ENCODE assay signal across 1 cellular context in genomic region chr14:73996731-73997107, GRCh38.
TF ChIP-seq lines count a peak whose summit lies in the region.

No MANE protein-coding gene starts in this region.

TF ChIP-seq in HepG2, 621 proteins besides CTCF, POLR2A, EP300 and RAD21 (continued from another document and continues in another):
- TF ChIP-seq, protein P1, sequence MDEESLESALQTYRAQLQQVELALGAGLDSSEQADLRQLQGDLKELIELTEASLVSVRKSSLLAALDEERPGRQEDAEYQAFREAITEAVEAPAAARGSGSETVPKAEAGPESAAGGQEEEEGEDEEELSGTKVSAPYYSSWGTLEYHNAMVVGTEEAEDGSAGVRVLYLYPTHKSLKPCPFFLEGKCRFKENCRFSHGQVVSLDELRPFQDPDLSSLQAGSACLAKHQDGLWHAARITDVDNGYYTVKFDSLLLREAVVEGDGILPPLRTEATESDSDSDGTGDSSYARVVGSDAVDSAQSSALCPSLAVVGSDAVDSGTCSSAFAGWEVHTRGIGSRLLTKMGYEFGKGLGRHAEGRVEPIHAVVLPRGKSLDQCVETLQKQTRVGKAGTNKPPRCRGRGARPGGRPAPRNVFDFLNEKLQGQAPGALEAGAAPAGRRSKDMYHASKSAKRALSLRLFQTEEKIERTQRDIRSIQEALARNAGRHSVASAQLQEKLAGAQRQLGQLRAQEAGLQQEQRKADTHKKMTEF (CRISPR knock-in tag; IDR thresholded peaks at IDR 0.05): peak; percentile 29; the same call in 1 of the 2 replicates
- no peak; the same call in 1 of the 2 replicates for TF ChIP-seq ZNF639 (CRISPR knock-in tag; conservative IDR thresholded peaks at IDR 0.05)
- TF ChIP-seq ZFP36L2 (CRISPR knock-in tag; IDR thresholded peaks at IDR 0.05): no peak
- TF ChIP-seq RFXAP (CRISPR knock-in tag; IDR thresholded peaks at IDR 0.05; ENCODE audit: borderline replicate concordance): no peak
- peak; percentile 68; the same call in 1 of the 2 replicates for TF ChIP-seq SKIL (CRISPR knock-in tag; IDR thresholded peaks at IDR 0.05; ENCODE audit: borderline replicate concordance)
- no peak for TF ChIP-seq ZNF142 (CRISPR knock-in tag; IDR thresholded peaks at IDR 0.05)
- TF ChIP-seq ZNF430 (CRISPR knock-in tag; IDR thresholded peaks at IDR 0.05): no peak
- TF ChIP-seq KAT2B (IDR thresholded peaks at IDR 0.05; ENCODE audit: borderline replicate concordance, low read depth, low read length): no peak
- no peak for TF ChIP-seq ZNF446 (CRISPR knock-in tag; IDR thresholded peaks at IDR 0.05)
- TF ChIP-seq ZBTB25 (CRISPR knock-in tag; IDR thresholded peaks at IDR 0.05): no peak
- no peak for TF ChIP-seq HNRNPK (IDR thresholded peaks at IDR 0.05; ENCODE audit: low read depth, low read length, poor library complexity, severe bottlenecking)
- TF ChIP-seq ZNF549 (CRISPR knock-in tag; IDR thresholded peaks at IDR 0.05): no peak
- no peak for TF ChIP-seq ZNF383 (CRISPR knock-in tag; IDR thresholded peaks at IDR 0.05; ENCODE audit: borderline replicate concordance)
- TF ChIP-seq SP5 (CRISPR knock-in tag; IDR thresholded peaks at IDR 0.05; ENCODE audit: borderline replicate concordance, low read depth): peak; percentile 89
- TF ChIP-seq GLMP (CRISPR knock-in tag; IDR thresholded peaks at IDR 0.05; ENCODE audit: borderline replicate concordance): no peak
- no peak for TF ChIP-seq ZNF3 (CRISPR knock-in tag; IDR thresholded peaks at IDR 0.05)
- peak; percentile 74 for TF ChIP-seq SALL1 (CRISPR knock-in tag; IDR thresholded peaks at IDR 0.05)
- no peak for TF ChIP-seq ADNP (CRISPR knock-in tag; IDR thresholded peaks at IDR 0.05)
- TF ChIP-seq, protein P2, sequence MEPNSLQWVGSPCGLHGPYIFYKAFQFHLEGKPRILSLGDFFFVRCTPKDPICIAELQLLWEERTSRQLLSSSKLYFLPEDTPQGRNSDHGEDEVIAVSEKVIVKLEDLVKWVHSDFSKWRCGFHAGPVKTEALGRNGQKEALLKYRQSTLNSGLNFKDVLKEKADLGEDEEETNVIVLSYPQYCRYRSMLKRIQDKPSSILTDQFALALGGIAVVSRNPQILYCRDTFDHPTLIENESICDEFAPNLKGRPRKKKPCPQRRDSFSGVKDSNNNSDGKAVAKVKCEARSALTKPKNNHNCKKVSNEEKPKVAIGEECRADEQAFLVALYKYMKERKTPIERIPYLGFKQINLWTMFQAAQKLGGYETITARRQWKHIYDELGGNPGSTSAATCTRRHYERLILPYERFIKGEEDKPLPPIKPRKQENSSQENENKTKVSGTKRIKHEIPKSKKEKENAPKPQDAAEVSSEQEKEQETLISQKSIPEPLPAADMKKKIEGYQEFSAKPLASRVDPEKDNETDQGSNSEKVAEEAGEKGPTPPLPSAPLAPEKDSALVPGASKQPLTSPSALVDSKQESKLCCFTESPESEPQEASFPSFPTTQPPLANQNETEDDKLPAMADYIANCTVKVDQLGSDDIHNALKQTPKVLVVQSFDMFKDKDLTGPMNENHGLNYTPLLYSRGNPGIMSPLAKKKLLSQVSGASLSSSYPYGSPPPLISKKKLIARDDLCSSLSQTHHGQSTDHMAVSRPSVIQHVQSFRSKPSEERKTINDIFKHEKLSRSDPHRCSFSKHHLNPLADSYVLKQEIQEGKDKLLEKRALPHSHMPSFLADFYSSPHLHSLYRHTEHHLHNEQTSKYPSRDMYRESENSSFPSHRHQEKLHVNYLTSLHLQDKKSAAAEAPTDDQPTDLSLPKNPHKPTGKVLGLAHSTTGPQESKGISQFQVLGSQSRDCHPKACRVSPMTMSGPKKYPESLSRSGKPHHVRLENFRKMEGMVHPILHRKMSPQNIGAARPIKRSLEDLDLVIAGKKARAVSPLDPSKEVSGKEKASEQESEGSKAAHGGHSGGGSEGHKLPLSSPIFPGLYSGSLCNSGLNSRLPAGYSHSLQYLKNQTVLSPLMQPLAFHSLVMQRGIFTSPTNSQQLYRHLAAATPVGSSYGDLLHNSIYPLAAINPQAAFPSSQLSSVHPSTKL (CRISPR knock-in tag; IDR thresholded peaks at IDR 0.05): peak; percentile 78
- TF ChIP-seq HNRNPLL (IDR thresholded peaks at IDR 0.05; ENCODE audit: low read depth, low read length, poor library complexity, severe bottlenecking): no peak
- TF ChIP-seq SETDB1 (CRISPR knock-in tag; IDR thresholded peaks at IDR 0.05; ENCODE audit: borderline replicate concordance): no peak
- no peak for TF ChIP-seq THAP7 (CRISPR knock-in tag; IDR thresholded peaks at IDR 0.05)
- TF ChIP-seq ZNF879 (CRISPR knock-in tag; IDR thresholded peaks at IDR 0.05): no peak
- TF ChIP-seq ZNF724P (CRISPR knock-in tag; IDR thresholded peaks at IDR 0.05; ENCODE audit: borderline replicate concordance): no peak
- TF ChIP-seq ZNF747 (CRISPR knock-in tag; IDR thresholded peaks at IDR 0.05; ENCODE audit: borderline replicate concordance): no peak
- no peak for TF ChIP-seq ZNF782 (CRISPR knock-in tag; IDR thresholded peaks at IDR 0.05; ENCODE audit: borderline replicate concordance)
- TF ChIP-seq CREB1 (IDR thresholded peaks at IDR 0.05): no peak
- TF ChIP-seq CREB1 (CRISPR knock-in tag; IDR thresholded peaks at IDR 0.05): peak; percentile 58; the same call in 1 of the 2 replicates
- no peak for TF ChIP-seq KAT7 (CRISPR knock-in tag; IDR thresholded peaks at IDR 0.05; ENCODE audit: borderline replicate concordance)
- TF ChIP-seq SIX1 (CRISPR knock-in tag; IDR thresholded peaks at IDR 0.05; ENCODE audit: borderline replicate concordance): peak; percentile 11; the same call in 1 of the 2 replicates
- no peak for TF ChIP-seq ZBTB38 (CRISPR knock-in tag; IDR thresholded peaks at IDR 0.05)
- no peak for TF ChIP-seq ZBTB4 (CRISPR knock-in tag; IDR thresholded peaks at IDR 0.05; ENCODE audit: borderline replicate concordance)
- TF ChIP-seq TCF7L2 (IDR thresholded peaks at IDR 0.05; ENCODE audit: low read depth, low read length): no peak
